ENCODE assay signal across 1 cellular context in genomic region chr6:26554669-26555504, GRCh38.
TF ChIP-seq lines count a peak whose summit lies in the region.

No MANE protein-coding gene starts in this region.

TF ChIP-seq in GM12878, 131 proteins besides CTCF, POLR2A, EP300 and RAD21 (continued from another document):
- TF ChIP-seq SREBF2 (IDR thresholded peaks at IDR 0.05; ENCODE audit: low read length) = peak; percentile 85
- TF ChIP-seq NBN (IDR thresholded peaks at IDR 0.05) = peak; percentile 84
- no peak for TF ChIP-seq ZZZ3 (IDR thresholded peaks at IDR 0.05; ENCODE audit: control insufficient read depth, insufficient read length, low read depth)
